ENCODE assay signal across 16 cellular contexts in genomic region chr1:162861101-162861500, GRCh38. TPM values are rescaled to one million over a fixed set of nuclear protein-coding genes. Genes with fewer than 3 reads are reported as not detected.
DNase-seq lines count a peak whose midpoint lies in the region; ATAC-seq and TF ChIP-seq lines count a peak whose summit lies in the region.
"Had no signal": no experiment of that assay in that cellular context is flagged by ENCODE, and none has a peak within 500 bp of the region (broad histone marks: within the 10 kb centered on the region; RNA-seq: fewer than 3 reads in every experiment).

CCDC190 (minus strand) TSS chr1:162861175; CDS start chr1:162859646, 1,529 bp downstream.

- TF ChIP-seq CTCF in H9 (conservative IDR thresholded peaks at IDR 0.05): no peak
- no peak for TF ChIP-seq CTCF in coronary artery (IDR thresholded peaks at IDR 0.05)
- no peak for TF ChIP-seq CTCF in hepatocyte (IDR thresholded peaks at IDR 0.05; ENCODE audit: poor library complexity)

- H2BK12ac ChIP-seq in H9 (ENCODE audit: insufficient read length, low read depth, low read length): no peak within 1 kb of the TSS

- H3K9me3 Mint-ChIP-seq in H9: peaks cover 0 to 4% of the 10 kb centered on the region in 2 experiments; a peak in 1 of 5 replicates
- H3K9me3 Mint-ChIP-seq: type B pancreatic cell had no signal

- H2BK15ac ChIP-seq in H9 (ENCODE audit: low read depth, low read length): no peak within 1 kb of the TSS

- no CpG with 5 or more reads among the region's 4 CpGs for WGBS in H9 (ENCODE audit: extremely low coverage, insufficient read length, low lambda C conversion rate)
- 60% methylated on average over 4 of the region's 4 CpGs for WGBS in hepatocyte (ENCODE audit: low lambda C conversion rate, missing lambda C conversion rate)

- no peak within 1 kb of the TSS for H3K4me2 ChIP-seq in H9 (ENCODE audit: insufficient read depth, insufficient read length, low read length)
- H3K4me2 ChIP-seq in hepatocyte: peak within 1 kb of the TSS; percentile 44

- H4K91ac ChIP-seq in H9 (ENCODE audit: insufficient read length, low read depth, low read length): no peak within 1 kb of the TSS

- H2BK5ac ChIP-seq in H9 (ENCODE audit: insufficient read length, low read length): no peak within 1 kb of the TSS

- no peak for ATAC-seq in GM18868 (IDR thresholded peaks at IDR 0.05; ENCODE audit: unreplicated experiment)
- ATAC-seq: left colon had no signal

- H3K4me1 Mint-ChIP-seq in H9: peaks cover 0 to 8% of the 10 kb centered on the region in 2 experiments

- H3K23me2 ChIP-seq in H9 (ENCODE audit: insufficient read length, low read depth, low read length, poor library complexity, severe bottlenecking): no peaks in the 10 kb centered on the region

- no peak within 1 kb of the TSS for H2BK120ac ChIP-seq in H9 (ENCODE audit: low read depth, low read length, poor library complexity, severe bottlenecking)

- H3K27me3 Mint-ChIP-seq in H9 (ENCODE audit: low read depth): no peaks in the 10 kb centered on the region
- H3K27me3 Mint-ChIP-seq: type B pancreatic cell had no signal

- H4K5ac ChIP-seq in H9 (ENCODE audit: insufficient read length, low read depth, low read length): no peak within 1 kb of the TSS

- H3K18ac ChIP-seq in H9 (ENCODE audit: insufficient read length, low read depth, low read length): no peak within 1 kb of the TSS

- H4K20me1 ChIP-seq in H9 (ENCODE audit: control insufficient read depth, insufficient read depth, insufficient read length) (no peaks in the 10 kb centered on the region), hepatocyte (ENCODE audit: insufficient read depth, poor library complexity, severe bottlenecking) (no peaks in the 10 kb centered on the region)

- H2AFZ ChIP-seq in H9 (ENCODE audit: low read length) (peak within 1 kb of the TSS; percentile 19), hepatocyte (peak within 1 kb of the TSS; percentile 40)

- H3K9me3 ChIP-seq in H9 (ENCODE audit: control insufficient read depth, low read depth, low read length) (no peaks in the 10 kb centered on the region), hepatocyte (ENCODE audit: low read depth) (no peaks in the 10 kb centered on the region)

- no peak within 1 kb of the TSS for H3T11ph ChIP-seq in H9 (ENCODE audit: low read length)

- H3K4me3 Mint-ChIP-seq in H9: no peak within 1 kb of the TSS; a peak in 1 of 5 replicates
- H3K4me3 Mint-ChIP-seq: type B pancreatic cell had no signal

- H2BK20ac ChIP-seq in H9 (ENCODE audit: low read depth, low read length, poor library complexity, severe bottlenecking): no peak within 1 kb of the TSS

- no peak within 1 kb of the TSS for H4K8ac ChIP-seq in H9 (replicated peaks; ENCODE audit: insufficient read length, low read depth, low read length)

- H3K23ac ChIP-seq in H9 (ENCODE audit: insufficient read length, low read depth, low read length): no peak within 1 kb of the TSS

- H3K4me3 ChIP-seq in coronary artery (peak within 1 kb of the TSS; percentile 34), hepatocyte (no peak within 1 kb of the TSS), rectal smooth muscle tissue (ENCODE audit: low read length) (no peak within 1 kb of the TSS)

- no peak within 1 kb of the TSS for H3K27ac Mint-ChIP-seq in H9
- H3K27ac Mint-ChIP-seq: type B pancreatic cell had no signal

- no peak within 1 kb of the TSS for H2AK5ac ChIP-seq in H9 (ENCODE audit: insufficient read length, low read length)

- H3K4me1 ChIP-seq in H9 (ENCODE audit: insufficient read depth, low read length): no peaks in the 10 kb centered on the region
- H3K4me1 ChIP-seq in hepatocyte (ENCODE audit: insufficient read depth): peaks cover 5% of the 10 kb centered on the region
- H3K4me1 ChIP-seq in rectal smooth muscle tissue (ENCODE audit: control insufficient read depth, insufficient read depth, low read length): peaks cover 4% of the 10 kb centered on the region

- H3K36me3 Mint-ChIP-seq in H9 (ENCODE audit: insufficient read depth in 1 of 3, low read depth in 3 of 3): no peaks in the 10 kb centered on the region
- H3K36me3 Mint-ChIP-seq: type B pancreatic cell had no signal

- no peak within 1 kb of the TSS for H3K14ac ChIP-seq in H9 (ENCODE audit: insufficient read depth, low read length)

- no peak within 1 kb of the TSS for H3K4ac ChIP-seq in H9 (ENCODE audit: low read depth, low read length)

- H3K36me3 ChIP-seq in hepatocyte (replicated peaks; ENCODE audit: insufficient read depth, low read depth) (no peaks in the 10 kb centered on the region), rectal smooth muscle tissue (ENCODE audit: control insufficient read depth, insufficient read depth, low read length) (no peaks in the 10 kb centered on the region)

- no peak within 1 kb of the TSS for H3K27ac ChIP-seq in H9 (ENCODE audit: insufficient read length, low read depth, low read length)
- peak within 1 kb of the TSS; percentile 76 to 86 for H3K27ac ChIP-seq in coronary artery
- H3K27ac ChIP-seq in hepatocyte: peak within 1 kb of the TSS; percentile 8
- peak within 1 kb of the TSS; percentile 3 for H3K27ac ChIP-seq in rectal smooth muscle tissue (ENCODE audit: low read depth, low read length)

- DNase-seq in H9 (peak; percentile 31), coronary artery (ENCODE audit: low spot score) (peak; percentile 93), hepatocyte (ENCODE audit: low spot score) (peak; percentile 12), NCI-H1436 treated with DMSO at 0.1 percent for 48 hours (lab: John Stamatoyannopoulos, UW) (no peak), NCI-H146 treated with DMSO at 0.1 percent for 48 hours (lab: John Stamatoyannopoulos, UW; ENCODE audit: unreplicated experiment) (no peak), NCI-H1048 (lab: John Stamatoyannopoulos, UW) (no peak)
- DNase-seq: activated CD4-positive, alpha-beta T cell treated with anti-CD3 and anti-CD28 coated beads, Interleukin-2, amount 50 U/mL, for 1 hour; effector memory CD4-positive, alpha-beta T cell; left colon; NCI-H146; NCI-H510A treated with DMSO at 0.1 percent for 48 hours; RPMI8226; T1000 had no signal

- H3K56ac ChIP-seq in H9 (ENCODE audit: insufficient read length, low read depth, low read length): no peak within 1 kb of the TSS

- H3K9me2 ChIP-seq in hepatocyte (replicated peaks; ENCODE audit: insufficient read depth): no peaks in the 10 kb centered on the region

- H3K79me1 ChIP-seq in H9 (ENCODE audit: insufficient read depth, low read depth, low read length, poor library complexity, severe bottlenecking): no peaks in the 10 kb centered on the region

- H3K9ac ChIP-seq in H9 (ENCODE audit: extremely low read depth, insufficient read length, low read length) (no peak within 1 kb of the TSS), rectal smooth muscle tissue (ENCODE audit: low read length) (no peak within 1 kb of the TSS)

- H3K79me2 ChIP-seq in H9 (ENCODE audit: insufficient read depth, low read length): no peaks in the 10 kb centered on the region
- H3K79me2 ChIP-seq in hepatocyte: no peaks in the 10 kb centered on the region

- H3K27me3 ChIP-seq in H9 (ENCODE audit: insufficient read depth, low read length) (no peaks in the 10 kb centered on the region), hepatocyte (no peaks in the 10 kb centered on the region), rectal smooth muscle tissue (ENCODE audit: control insufficient read depth, insufficient read depth, low read length) (no peaks in the 10 kb centered on the region)

RNA-seq across cellular contexts. Expression of gene CCDC190, which starts in this region (rescaled TPM):
- total RNA-seq in H9 (2021) (not detected in 2 replicates), hepatocyte (not detected in 2 replicates)
- not detected in 2 replicates for polyA plus RNA-seq in hepatocyte
- total RNA-seq: left colon had no signal

Comparison
In these comparisons a context has a peak if more than half of its experiments do, and no peak if none do; other contexts are left out.
1. Peak in DNase-seq in H9; RNA of the gene not detected or under 1 TPM.
2. Peak in DNase-seq, H3K27ac ChIP-seq and H3K4me2 ChIP-seq in hepatocyte; RNA of the gene not detected or under 1 TPM.